21 cellular contexts compared by ENCODE assay signal in genomic region chr22:38974170-38974825, GRCh38. TPM values are rescaled to one million over a fixed set of nuclear protein-coding genes. Genes with fewer than 3 reads are reported as not detected.
DNase-seq lines count a peak whose midpoint lies in the region; ATAC-seq, FAIRE-seq and TF ChIP-seq lines count a peak whose summit lies in the region.
"Had no signal": no experiment of that assay in that cellular context is flagged by ENCODE, and none has a peak within 500 bp of the region (broad histone marks: within the 10 kb centered on the region; RNA-seq: fewer than 3 reads in every experiment).

No MANE protein-coding gene starts in this region.

- no peak overlapping the region for H2BK120ac ChIP-seq in neuronal stem cell (ENCODE audit: low read depth, low read length)

- no peaks in the 10 kb centered on the region for H3K4me1 ChIP-seq in GM23338 (ENCODE audit: insufficient read depth)
- H3K4me1 ChIP-seq in neuronal stem cell (ENCODE audit: control insufficient read depth in 2 of 2, insufficient read depth in 1 of 2, low read depth in 1 of 2, low read length in 2 of 2) = no peaks in the 10 kb centered on the region

- H3K4me1 Mint-ChIP-seq in GM23338 = no peaks in the 10 kb centered on the region; the same call in 2 of the 3 replicates
- peaks cover 8% of the 10 kb centered on the region for H3K4me1 Mint-ChIP-seq in T-helper 17 cell

- H3K4ac ChIP-seq in neuronal stem cell (ENCODE audit: low read length) = no peak overlapping the region

- no peak overlapping the region for H4K8ac ChIP-seq in neuronal stem cell (ENCODE audit: low read depth, low read length)

- H3K36me3 Mint-ChIP-seq in GM23338 (ENCODE audit: low read depth) = peaks cover 29% of the 10 kb centered on the region; the same call in 2 of the 3 replicates
- peaks cover 3% of the 10 kb centered on the region for H3K36me3 Mint-ChIP-seq in T-helper 17 cell (ENCODE audit: low read depth)
- H3K36me3 Mint-ChIP-seq: CD4-positive, alpha-beta memory T cell had no signal

- H3K4me3 ChIP-seq in GM23338 (no peak overlapping the region), neuronal stem cell (ENCODE audit: low read length in 2 of 2) (no peak overlapping the region)
- H3K4me3 ChIP-seq: GM23248 had no signal

- no peak overlapping the region for H3K18ac ChIP-seq in neuronal stem cell (ENCODE audit: low read length)

- no peak overlapping the region for H3K27ac ChIP-seq in GM23338 (ENCODE audit: low read depth)
- no peak overlapping the region for H3K27ac ChIP-seq in neuronal stem cell (replicated peaks; ENCODE audit: low read length)
- H3K27ac ChIP-seq: GM23248 had no signal

- H3K23ac ChIP-seq in neuronal stem cell (ENCODE audit: low read depth, low read length, poor library complexity) = no peak overlapping the region

- H2BK15ac ChIP-seq in neuronal stem cell (ENCODE audit: low read length) = no peak overlapping the region

- no peak for FAIRE-seq in H54 (lab: Jason Lieb, UNC)

- H3F3A ChIP-seq in GM23338 (replicated peaks; ENCODE audit: low read depth) = no peaks in the 10 kb centered on the region

- H2AFZ ChIP-seq in GM23338 (peak overlapping the region; percentile 79), neuronal stem cell (ENCODE audit: low read length) (no peak overlapping the region)
- H2AFZ ChIP-seq: GM23248 had no signal

- DNase-seq in GM23338 (ENCODE audit: low spot score) = no peak
- DNase-seq in T-helper 17 cell = no peak
- no peak for DNase-seq in neuronal stem cell (ENCODE audit: low spot score)
- DNase-seq in H54 (ENCODE audit: insufficient read length, low spot score) = no peak
- DNase-seq in activated CD8-positive, alpha-beta memory T cell treated with anti-CD3 and anti-CD28 coated beads for 24 hours = no peak
- no peak for DNase-seq in GM13976 (ENCODE audit: low spot score)
- no peak for DNase-seq in OCI-M2 (lab: John Stamatoyannopoulos, UW; ENCODE audit: unreplicated experiment)
- DNase-seq: C1 segment of cervical spinal cord, DMS79 treated with DMSO at 0.1 percent for 48 hours, GF-D8, HCEC 1CT had no signal

- WGBS in neuronal stem cell (ENCODE audit: extremely low coverage in 2 of 2, insufficient read length in 2 of 2, insufficient replicate concordance in 1 of 2), 2 donors = no CpG with 5 or more reads among the region's 18 CpGs

- no peaks in the 10 kb centered on the region for H3K79me1 ChIP-seq in neuronal stem cell (ENCODE audit: low read depth, low read length)

- ATAC-seq in GM23338 = peak; percentile 17; the same call in 1 of the 3 replicates
- no peak for ATAC-seq in T-helper 17 cell
- peak; percentile 19 for ATAC-seq in esophagus mucosa

- H3K36me3 ChIP-seq in GM23338 (ENCODE audit: insufficient read depth) (peaks cover 6% of the 10 kb centered on the region; the same call in 1 of the 2 replicates), neuronal stem cell (replicated peaks in 1 of 2; ENCODE audit: control insufficient read depth in 2 of 2, insufficient read depth in 2 of 2, low read length in 2 of 2) (no peaks in the 10 kb centered on the region)

- no peaks in the 10 kb centered on the region for H3K9me2 ChIP-seq in GM23338 (ENCODE audit: insufficient read depth)

- H3K9me3 ChIP-seq in T-helper 17 cell (ENCODE audit: control insufficient read depth, low read length, poor library complexity, severe bottlenecking) (no peaks in the 10 kb centered on the region), neuronal stem cell (replicated peaks in 1 of 2; ENCODE audit: control insufficient read depth in 2 of 2, insufficient read depth in 1 of 2, low read depth in 1 of 2, low read length in 2 of 2) (peaks cover 4 to 6% of the 10 kb centered on the region in 2 donors)

- H2BK12ac ChIP-seq in neuronal stem cell (ENCODE audit: low read length) = no peak overlapping the region

- H4K20me1 ChIP-seq in GM23338 (replicated peaks; ENCODE audit: insufficient read depth) = no peaks in the 10 kb centered on the region

- in situ Hi-C loops in GM13976 (cut with MboI; ENCODE audit: low sequenced_read_pairs, unreplicated experiment) = no loop called here

- H4K91ac ChIP-seq in neuronal stem cell (ENCODE audit: low read depth, low read length, poor library complexity) = no peak overlapping the region

- peak overlapping the region; percentile 20 for H2AK5ac ChIP-seq in neuronal stem cell (ENCODE audit: low read depth, low read length)

- H3K4me3 Mint-ChIP-seq in GM23338 (no peak overlapping the region), T-helper 17 cell (no peak overlapping the region)
- H3K4me3 Mint-ChIP-seq: CD4-positive, alpha-beta memory T cell had no signal

- TF ChIP-seq POLR2A in H54 (IDR thresholded peaks at IDR 0.05; ENCODE audit: low read depth, low read length) = no peak

- H3K9ac ChIP-seq in neuronal stem cell (ENCODE audit: low read depth, low read length, poor library complexity) = no peak overlapping the region
- H3K9ac ChIP-seq: GM23248 had no signal

- H3K27ac Mint-ChIP-seq in GM23338 = no peak overlapping the region
- peak overlapping the region; percentile 24 for H3K27ac Mint-ChIP-seq in T-helper 17 cell

- no peaks in the 10 kb centered on the region for H3K27me3 ChIP-seq in GM23338 (ENCODE audit: insufficient read depth)
- H3K27me3 ChIP-seq in neuronal stem cell (ENCODE audit: control insufficient read depth in 3 of 3, insufficient read depth in 3 of 3, low read depth in 1 of 3, low read length in 3 of 3) = peaks cover 0 to 13% (median 0%) of the 10 kb centered on the region in 3 experiments

- H3K4me2 ChIP-seq in GM23338 (no peak overlapping the region), neuronal stem cell (ENCODE audit: insufficient read depth, low read length, poor library complexity, severe bottlenecking) (no peak overlapping the region)

- H3K9me3 Mint-ChIP-seq in GM23338 = peaks cover 46% of the 10 kb centered on the region

- H3K14ac ChIP-seq in neuronal stem cell (ENCODE audit: low read length) = no peak overlapping the region

- H2BK5ac ChIP-seq in neuronal stem cell (ENCODE audit: low read length) = no peak overlapping the region

- H3K79me2 ChIP-seq in GM23338 (replicated peaks; ENCODE audit: insufficient read depth) = no peaks in the 10 kb centered on the region

- TF ChIP-seq CTCF in GM23338 (conservative IDR thresholded peaks at IDR 0.05; ENCODE audit: low read depth in 2 of 2) = no peak
- TF ChIP-seq CTCF in GM13976 (IDR thresholded peaks at IDR 0.05; ENCODE audit: borderline replicate concordance, control extremely low read depth, extremely low read depth, insufficient read depth, missing control alignments) = no peak

- H3K27me3 Mint-ChIP-seq in GM23338 (ENCODE audit: insufficient read depth, low read depth, poor library complexity) = peaks cover 10% of the 10 kb centered on the region
- H3K27me3 Mint-ChIP-seq in T-helper 17 cell = peaks cover 19% of the 10 kb centered on the region

TF ChIP-seq in GM23338, 12 proteins besides CTCF, POLR2A, EP300 and RAD21 (continues in another document):
- TF ChIP-seq STAT1 (IDR thresholded peaks at IDR 0.05; ENCODE audit: unreplicated experiment) (no peak), ETS1 (IDR thresholded peaks at IDR 0.05) (no peak)

RNA-seq across cellular contexts. Expression of gene APOBEC3B, which starts 7.8 kb away (rescaled TPM):
- 5.9 and 7.0 TPM in 2 replicates for total RNA-seq in GM23338 (2014; rRNA removed; shearing (Covaris generic))
- 9.2 and 11.8 TPM in 2 replicates for polyA plus RNA-seq in GM23338 (2016; fragmentation: Nextera tagmentation; extraction: Ambion mirVana)
- 1 to 10 TPM; 1.2 to 1.5 TPM for total RNA-seq in T-helper 17 cell
- 5.0 TPM for total RNA-seq in esophagus mucosa
- 2.9 TPM for polyA plus RNA-seq in neuronal stem cell (2013, experiment 1 of 2)
- polyA plus RNA-seq in neuronal stem cell (2013, experiment 2 of 2) = 2.8 TPM

RNA-seq across cellular contexts. Expression of gene APOBEC3A, which starts 16.9 kb away (rescaled TPM):
- not detected in 2 replicates for total RNA-seq in GM23338 (2014; rRNA removed; shearing (Covaris generic))
- 0.21 TPM in 1 of 2 replicates, not detected in the other for polyA plus RNA-seq in GM23338 (2016; fragmentation: Nextera tagmentation; extraction: Ambion mirVana)
- total RNA-seq in T-helper 17 cell = 1 to 10 TPM in 1 of 2 donors, under 1 TPM in 1; 0.70 to 4.1 TPM
- total RNA-seq in esophagus mucosa = 5.3 TPM
- not detected for polyA plus RNA-seq in neuronal stem cell (2013, experiment 1 of 2)
- polyA plus RNA-seq in neuronal stem cell (2013, experiment 2 of 2) = not detected
- total RNA-seq: A172; A673; Calu3; CD4-positive, alpha-beta memory T cell; Daoy; G401; GM23248; H7 had no signal
- polyA plus RNA-seq: BJ; CD4-positive, alpha-beta memory T cell; GM23248 had no signal

RNA-seq across cellular contexts. Expression of gene APOBEC3C, which starts 39.8 kb away (rescaled TPM):
- 5.0 and 7.0 TPM in 2 replicates for total RNA-seq in GM23338 (2014; rRNA removed; shearing (Covaris generic))
- 49.2 and 49.3 TPM in 2 replicates for polyA plus RNA-seq in GM23338 (2016; fragmentation: Nextera tagmentation; extraction: Ambion mirVana)
- total RNA-seq in T-helper 17 cell (10 to 100 TPM; 35.9 to 39.8 TPM), esophagus mucosa (29.8 TPM)
- polyA plus RNA-seq in neuronal stem cell (2013, experiment 1 of 2) = 18.7 TPM
- 20.6 TPM for polyA plus RNA-seq in neuronal stem cell (2013, experiment 2 of 2)

RNA-seq across cellular contexts. Expression of gene APOBEC3D, which starts 46.6 kb away (rescaled TPM):
- 3.4 and 4.3 TPM in 2 replicates for total RNA-seq in GM23338 (2014; rRNA removed; shearing (Covaris generic))
- 6.7 and 9.4 TPM in 2 replicates for polyA plus RNA-seq in GM23338 (2016; fragmentation: Nextera tagmentation; extraction: Ambion mirVana)
- total RNA-seq in T-helper 17 cell = 10 to 100 TPM; 12.2 to 17.6 TPM
- 0.40 TPM for total RNA-seq in esophagus mucosa
- polyA plus RNA-seq in neuronal stem cell (2013, experiment 1 of 2) = 1.2 TPM
- polyA plus RNA-seq in neuronal stem cell (2013, experiment 2 of 2) = 1.2 TPM
